ENCODE assay signal across 18 cellular contexts in genomic region chr19:845707-846481, GRCh38. TPM values are rescaled to one million over a fixed set of nuclear protein-coding genes. Genes with fewer than 3 reads are reported as not detected.
DNase-seq lines count a peak whose midpoint lies in the region; ATAC-seq and TF ChIP-seq lines count a peak whose summit lies in the region.
"Had no signal": no experiment of that assay in that cellular context is flagged by ENCODE, and none has a peak within 500 bp of the region (broad histone marks: within the 10 kb centered on the region; RNA-seq: fewer than 3 reads in every experiment).

No MANE protein-coding gene starts in this region.

- no peak for ATAC-seq in GM21723 (IDR thresholded peaks at IDR 0.05; ENCODE audit: unreplicated experiment)
- ATAC-seq: SK-N-SH treated with all-trans-retinoic acid at 6 μM for 48 hours had no signal

- peaks cover 15% of the 10 kb centered on the region for H3K27me3 Mint-ChIP-seq in glutamatergic neuron (ENCODE audit: unreplicated experiment)

- no peak overlapping the region for H3K27ac Mint-ChIP-seq in glutamatergic neuron (ENCODE audit: unreplicated experiment)

- no peak for TF ChIP-seq CTCF in glutamatergic neuron (IDR thresholded peaks at IDR 0.05; ENCODE audit: partially characterized antibody, unreplicated experiment)

- H3K4me1 ChIP-seq in NT2/D1 (ENCODE audit: insufficient read depth, insufficient read length), result peaks cover 15% of the 10 kb centered on the region

- peaks cover 3% of the 10 kb centered on the region for H3K9me3 Mint-ChIP-seq in glutamatergic neuron (ENCODE audit: unreplicated experiment)

- H3K36me3 Mint-ChIP-seq in glutamatergic neuron (ENCODE audit: unreplicated experiment), result peaks cover 4% of the 10 kb centered on the region

- intact Hi-C loops in posterior vena cava (cut with DNase I), result no loop called here

- H3K4me1 Mint-ChIP-seq in glutamatergic neuron (ENCODE audit: low read depth, unreplicated experiment), result no peaks in the 10 kb centered on the region

- no peak overlapping the region for H3K4me3 ChIP-seq in NT2/D1 (ENCODE audit: insufficient read length, low read depth)
- H3K4me3 ChIP-seq: GM23248 had no signal

- peak overlapping the region; percentile 57 for H3K4me3 Mint-ChIP-seq in glutamatergic neuron (ENCODE audit: unreplicated experiment)

- peak overlapping the region; percentile 17 for H3K9ac ChIP-seq in NT2/D1 (ENCODE audit: insufficient read length, low read depth)
- H3K9ac ChIP-seq: GM23248 had no signal

- no peaks in the 10 kb centered on the region for H3K9me3 ChIP-seq in NT2/D1 (ENCODE audit: insufficient read depth, low read length)

- H3K36me3 ChIP-seq in NT2/D1 (ENCODE audit: insufficient read depth, insufficient read length, low read length), result no peaks in the 10 kb centered on the region

- DNase-seq in DMS53 (lab: John Stamatoyannopoulos, UW) (peak; percentile 45), DMS53 treated with DMSO at 0.1 percent for 48 hours (lab: John Stamatoyannopoulos, UW; ENCODE audit: unreplicated experiment) (no peak), NT2/D1 (ENCODE audit: low read depth, low spot score) (no peak), glutamatergic neuron (no peak), posterior vena cava (ENCODE audit: low spot score) (peak; percentile 78), NCI-H1417 treated with DMSO at 0.1 percent for 48 hours (lab: John Stamatoyannopoulos, UW) (no peak), iPS-NIHi7 (ENCODE audit: extremely low spot score) (no peak)
- DNase-seq: GM23248, HCEC 1CT, NCI-H1105, NCI-H1694, NCI-H2081 treated with DMSO at 0.1 percent for 48 hours, NCI-H446 treated with DMSO at 0.1 percent for 48 hours, SIG-M5 had no signal

- peaks cover 16% of the 10 kb centered on the region for H3K27me3 ChIP-seq in NT2/D1 (ENCODE audit: insufficient read depth, insufficient read length)

RNA-seq across cellular contexts. Expression of gene PRTN3, which starts 5.1 kb away (rescaled TPM):
- total RNA-seq in glutamatergic neuron (ENCODE audit: unreplicated experiment) (not detected), posterior vena cava (under 1 TPM in 1 of 2 donors, not detected in 1; 0.38 TPM)
- total RNA-seq: GM23248, LHCN-M2, RPMI7951 had no signal

RNA-seq across cellular contexts. Expression of gene ELANE, which starts 6.2 kb away (rescaled TPM):
- not detected for total RNA-seq in glutamatergic neuron (ENCODE audit: unreplicated experiment)
- 1 to 10 TPM in 1 of 2 donors, under 1 TPM in 1; 0.33 to 2.2 TPM for total RNA-seq in posterior vena cava
- total RNA-seq: GM23248, RPMI7951 had no signal

RNA-seq across cellular contexts. Expression of gene CFD, which starts 13.6 kb away (rescaled TPM):
- total RNA-seq in glutamatergic neuron (ENCODE audit: unreplicated experiment) (not detected), posterior vena cava (100 to 1,000 TPM; 122 to 297 TPM)
- total RNA-seq: LHCN-M2 had no signal

RNA-seq across cellular contexts. Expression of gene AZU1, which starts 18.3 kb away (rescaled TPM):
- total RNA-seq in glutamatergic neuron (ENCODE audit: unreplicated experiment) (2.2 TPM), posterior vena cava (under 1 TPM in 1 of 2 donors, not detected in 1; 0.29 TPM)
- total RNA-seq: GM23248, LHCN-M2, RPMI7951 had no signal

RNA-seq across cellular contexts. Expression of gene PLPPR3, which starts 24.1 kb away (rescaled TPM):
- total RNA-seq in glutamatergic neuron (ENCODE audit: unreplicated experiment), result 392 TPM
- total RNA-seq in posterior vena cava, result not detected
- total RNA-seq: LHCN-M2, RPMI7951 had no signal

Comparison
In these comparisons a context has a peak if more than half of its experiments do, and no peak if none do; other contexts are left out.
1. DNase-seq: peak in DMS53 (single experiment) and posterior vena cava (single experiment); none in DMS53 treated with DMSO at 0.1 percent for 48 hours (single experiment), NT2/D1 (single experiment), glutamatergic neuron (single experiment), NCI-H1417 treated with DMSO at 0.1 percent for 48 hours (single experiment) and iPS-NIHi7 (single experiment).
2. RNA of gene CFD, which starts 13.6 kb away (total RNA-seq): 122 to 297 TPM in posterior vena cava; not detected in glutamatergic neuron (single experiment); every median in the first group is over 10 times any median in the second.